ENCODE assay signal across 8 cellular contexts in the genomic region with DNA sequence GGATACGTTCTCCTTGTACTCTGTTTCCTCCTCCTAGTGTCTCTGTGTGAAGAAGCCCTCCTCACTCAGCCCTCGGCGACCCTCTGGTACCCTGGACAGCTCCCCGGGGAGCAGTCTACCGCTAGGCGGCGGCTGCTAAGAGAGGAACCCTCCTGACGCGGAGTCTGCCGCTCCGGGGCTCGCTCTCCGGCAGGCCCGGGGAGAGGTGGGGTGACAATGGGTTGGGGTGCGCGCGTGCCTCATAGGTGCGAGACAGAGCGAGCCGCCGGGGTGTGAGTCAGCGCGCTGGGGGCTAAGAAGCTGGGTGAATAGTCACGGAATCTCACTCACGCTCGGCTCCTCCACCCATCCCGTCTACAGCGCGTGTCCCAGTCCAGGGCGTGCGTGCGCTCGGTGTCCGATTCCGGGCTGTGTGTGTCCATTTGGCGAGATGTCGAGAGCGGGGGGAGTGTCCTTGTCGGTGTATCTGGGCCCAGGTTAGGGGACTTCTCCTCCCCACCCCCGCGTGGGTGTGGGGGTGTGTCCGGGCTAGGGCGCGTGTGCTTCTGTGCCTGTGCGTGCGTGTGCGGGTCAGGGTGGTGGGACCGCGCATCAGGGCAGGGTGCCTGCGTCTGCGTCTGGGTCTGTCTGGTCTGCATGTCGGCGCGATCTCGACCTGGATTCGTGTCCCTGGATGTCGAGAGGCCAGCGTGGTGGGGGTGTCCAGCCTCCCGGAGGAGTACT. TPM values are rescaled to one million over a fixed set of nuclear protein-coding genes. Genes with fewer than 3 reads are reported as not detected.
A peak's percentile ranks its signal among the peaks of the same experiment; 100 is the strongest.
DNase-seq lines count a peak whose midpoint lies in the region; ATAC-seq and TF ChIP-seq lines count a peak whose summit lies in the region.

No MANE protein-coding gene starts in this region.

- H3K9me3 Mint-ChIP-seq in activated naive CD4-positive, alpha-beta T cell treated with anti-CD3 and anti-CD28 coated beads for 36 hours: no peaks in the 10 kb centered on the region
- no peaks in the 10 kb centered on the region for H3K9me3 Mint-ChIP-seq in effector memory CD8-positive, alpha-beta T cell

- 0 to 2% methylated on average over 59 of the region's 59 CpGs for WGBS in heart right ventricle, 2 donors

- H3K4me3 ChIP-seq in heart right ventricle (peak overlapping the region; percentile 12 to 59 (median 44)), rectal smooth muscle tissue (ENCODE audit: low read length) (peak overlapping the region; percentile 60)

- no peak overlapping the region for H3K9ac ChIP-seq in rectal smooth muscle tissue (ENCODE audit: low read length)

- ATAC-seq in heart right ventricle (peak; percentile 64 to 90 (median 82)), HG02938 (IDR thresholded peaks at IDR 0.05; ENCODE audit: unreplicated experiment) (no peak)
- ATAC-seq in effector memory CD8-positive, alpha-beta T cell (replicated peaks): no peak

- peaks cover 10 to 65% (median 54%) of the 10 kb centered on the region in 7 donors for H3K27me3 ChIP-seq in heart right ventricle
- H3K27me3 ChIP-seq in rectal smooth muscle tissue (ENCODE audit: control insufficient read depth, insufficient read depth, low read length): peaks cover 11% of the 10 kb centered on the region

- DNase-seq in activated naive CD4-positive, alpha-beta T cell treated with anti-CD3 and anti-CD28 coated beads for 36 hours: peak; percentile 54
- no peak for DNase-seq in activated naive CD4-positive, alpha-beta T cell treated with Interleukin-2 at 50 U/mL for 16 hours
- peak; percentile 76 for DNase-seq in activated CD8-positive, alpha-beta memory T cell treated with anti-CD3 and anti-CD28 coated beads, Interleukin-2, amount 50 U/mL, for 48 hours
- DNase-seq in heart right ventricle (peak; percentile 31 to 56), NOMO-1 (lab: John Stamatoyannopoulos, UW; ENCODE audit: unreplicated experiment in 2 of 2) (no peak)
- DNase-seq in effector memory CD8-positive, alpha-beta T cell: no peak

- peak in 8 of 9 donors; percentile 25 to 79 (median 65) for TF ChIP-seq CTCF in heart right ventricle (IDR thresholded peaks at IDR 0.05)

- peak overlapping the region; percentile 34 for H3K4me3 Mint-ChIP-seq in activated naive CD4-positive, alpha-beta T cell treated with anti-CD3 and anti-CD28 coated beads for 36 hours
- H3K4me3 Mint-ChIP-seq in effector memory CD8-positive, alpha-beta T cell: no peak overlapping the region

- H3K27ac Mint-ChIP-seq in activated naive CD4-positive, alpha-beta T cell treated with anti-CD3 and anti-CD28 coated beads for 36 hours: no peak overlapping the region
- no peak overlapping the region for H3K27ac Mint-ChIP-seq in effector memory CD8-positive, alpha-beta T cell

- H3K9me3 ChIP-seq in heart right ventricle: no peaks in the 10 kb centered on the region

- intact Hi-C loops in activated naive CD4-positive, alpha-beta T cell treated with anti-CD3 and anti-CD28 coated beads for 36 hours (cut with micrococcal nuclease): no loop called here
- intact Hi-C loops in heart right ventricle (cut with DNase I): no loop called here

- no peak overlapping the region for H3K27ac ChIP-seq in heart right ventricle
- H3K27ac ChIP-seq in rectal smooth muscle tissue (ENCODE audit: low read depth, low read length): no peak overlapping the region

- no peaks in the 10 kb centered on the region for H3K36me3 Mint-ChIP-seq in activated naive CD4-positive, alpha-beta T cell treated with anti-CD3 and anti-CD28 coated beads for 36 hours (ENCODE audit: low read depth)
- H3K36me3 Mint-ChIP-seq in effector memory CD8-positive, alpha-beta T cell (ENCODE audit: insufficient read depth): no peaks in the 10 kb centered on the region

- H3K36me3 ChIP-seq in heart right ventricle (no peaks in the 10 kb centered on the region), rectal smooth muscle tissue (ENCODE audit: control insufficient read depth, insufficient read depth, low read length) (no peaks in the 10 kb centered on the region)

- H3K27me3 Mint-ChIP-seq in activated naive CD4-positive, alpha-beta T cell treated with anti-CD3 and anti-CD28 coated beads for 36 hours (ENCODE audit: low read depth): peaks cover 36% of the 10 kb centered on the region
- peaks cover 23 to 60% of the 10 kb centered on the region in 2 donors for H3K27me3 Mint-ChIP-seq in effector memory CD8-positive, alpha-beta T cell

- H3K4me1 Mint-ChIP-seq in activated naive CD4-positive, alpha-beta T cell treated with anti-CD3 and anti-CD28 coated beads for 36 hours (ENCODE audit: low read depth): peaks cover 7% of the 10 kb centered on the region
- no peaks in the 10 kb centered on the region for H3K4me1 Mint-ChIP-seq in effector memory CD8-positive, alpha-beta T cell (ENCODE audit: low read depth in 2 of 2)

- H3K4me1 ChIP-seq in heart right ventricle (peaks cover 4 to 23% (median 17%) of the 10 kb centered on the region in 9 donors), rectal smooth muscle tissue (ENCODE audit: control insufficient read depth, insufficient read depth, low read length) (no peaks in the 10 kb centered on the region)

- CTCF ChIA-PET in activated naive CD4-positive, alpha-beta T cell treated with anti-CD3 and anti-CD28 coated beads for 36 hours (lab: Charles Lee): no interaction called here

RNA-seq across cellular contexts. Expression of a gene that starts 0.6 kb away (rescaled TPM):
- total RNA-seq in activated naive CD4-positive, alpha-beta T cell treated with anti-CD3 and anti-CD28 coated beads for 36 hours: not detected
- under 1 TPM in 9 of 10 donors, not detected in 1; 0.14 to 0.66 (median 0.32) TPM for total RNA-seq in heart right ventricle
- under 1 TPM; 0.04 to 0.44 TPM for polyA plus RNA-seq in heart right ventricle

Comparison
In these comparisons a context has a peak if more than half of its experiments do, and no peak if none do; other contexts are left out.
1. DNase-seq: peak in activated naive CD4-positive, alpha-beta T cell treated with anti-CD3 and anti-CD28 coated beads for 36 hours (single experiment), activated CD8-positive, alpha-beta memory T cell treated with anti-CD3 and anti-CD28 coated beads, Interleukin-2, amount 50 U/mL, for 48 hours (single experiment) and heart right ventricle (2 of 2); none in activated naive CD4-positive, alpha-beta T cell treated with Interleukin-2 at 50 U/mL for 16 hours (single experiment), effector memory CD8-positive, alpha-beta T cell (0 of 3) and NOMO-1 (0 of 2).
2. ATAC-seq: peak in heart right ventricle (8 of 8); none in HG02938 (single experiment) and effector memory CD8-positive, alpha-beta T cell (single experiment).